Comparison of ENCODE assay signal across 28 cellular contexts in genomic region chr3:65767551-65767950, GRCh38.
"Had no signal": no experiment of that assay in that cellular context is flagged by ENCODE, and none has a peak within 500 bp of the region (broad histone marks: within the 10 kb centered on the region; RNA-seq: fewer than 3 reads in every experiment).

No MANE protein-coding gene starts in this region.

- H3K9me3 Mint-ChIP-seq: dendritic cell treated with granulocyte-macrophage colony-stimulating factor and Interleukin-4, amounts not matched to agents 40 ng/mL and 50 ng/mL, for 4 days; endodermal cell had no signal

- H3K4me3 ChIP-seq: colonic mucosa, coronary artery, dorsolateral prefrontal cortex, esophagus muscularis mucosa, esophagus squamous epithelium, gastrocnemius medialis, gastroesophageal sphincter, heart left ventricle, heart right ventricle had no signal

- DNase-seq: colonic mucosa; cortex of kidney; dermis blood vessel endothelial cell; dorsolateral prefrontal cortex; effector CD4-positive, alpha-beta T cell; effector CD8-positive, alpha-beta T cell; effector memory CD4-positive, alpha-beta T cell; effector memory CD8-positive, alpha-beta T cell; endodermal cell; erythroblast; esophagus squamous epithelium; foreskin fibroblast; foreskin keratinocyte; foreskin melanocyte; gastrocnemius medialis; glutamatergic neuron; head of caudate nucleus; heart left ventricle; heart right ventricle had no signal

- H3K9me3 ChIP-seq: colonic mucosa, esophagus muscularis mucosa, esophagus squamous epithelium, gastrocnemius medialis, gastroesophageal sphincter, heart left ventricle, heart right ventricle had no signal

- H3K4me3 Mint-ChIP-seq: dendritic cell treated with granulocyte-macrophage colony-stimulating factor and Interleukin-4, amounts not matched to agents 40 ng/mL and 50 ng/mL, for 4 days; effector memory CD8-positive, alpha-beta T cell; endodermal cell had no signal

- H3K4me1 ChIP-seq: colonic mucosa, esophagus muscularis mucosa, esophagus squamous epithelium, foreskin keratinocyte, gastrocnemius medialis, gastroesophageal sphincter had no signal

- H3K27me3 Mint-ChIP-seq: dendritic cell treated with granulocyte-macrophage colony-stimulating factor and Interleukin-4, amounts not matched to agents 40 ng/mL and 50 ng/mL, for 4 days; effector memory CD8-positive, alpha-beta T cell had no signal

- ATAC-seq: effector memory CD8-positive, alpha-beta T cell; foreskin keratinocyte; gastrocnemius medialis; gastroesophageal sphincter; heart left ventricle; heart right ventricle had no signal

- H3K27ac Mint-ChIP-seq: dendritic cell treated with granulocyte-macrophage colony-stimulating factor and Interleukin-4, amounts not matched to agents 40 ng/mL and 50 ng/mL, for 4 days; effector memory CD8-positive, alpha-beta T cell; endodermal cell had no signal

- H3K27me3 ChIP-seq: colonic mucosa, dorsolateral prefrontal cortex, esophagus muscularis mucosa, esophagus squamous epithelium, foreskin keratinocyte, gastrocnemius medialis, gastroesophageal sphincter, heart left ventricle, heart right ventricle had no signal

- H3K27ac ChIP-seq: colonic mucosa, coronary artery, dorsolateral prefrontal cortex, epithelial cell of prostate, esophagus muscularis mucosa, esophagus squamous epithelium, foreskin keratinocyte, gastrocnemius medialis, gastroesophageal sphincter, heart left ventricle, heart right ventricle had no signal

- H3K36me3 ChIP-seq: colonic mucosa, esophagus muscularis mucosa, esophagus squamous epithelium, gastrocnemius medialis, gastroesophageal sphincter, heart left ventricle, heart right ventricle had no signal

- FAIRE-seq: colon, endometrium, endothelial cell of umbilical vein, frontal cortex had no signal
